ENCODE assay signal across 8 cellular contexts in the genomic region with DNA sequence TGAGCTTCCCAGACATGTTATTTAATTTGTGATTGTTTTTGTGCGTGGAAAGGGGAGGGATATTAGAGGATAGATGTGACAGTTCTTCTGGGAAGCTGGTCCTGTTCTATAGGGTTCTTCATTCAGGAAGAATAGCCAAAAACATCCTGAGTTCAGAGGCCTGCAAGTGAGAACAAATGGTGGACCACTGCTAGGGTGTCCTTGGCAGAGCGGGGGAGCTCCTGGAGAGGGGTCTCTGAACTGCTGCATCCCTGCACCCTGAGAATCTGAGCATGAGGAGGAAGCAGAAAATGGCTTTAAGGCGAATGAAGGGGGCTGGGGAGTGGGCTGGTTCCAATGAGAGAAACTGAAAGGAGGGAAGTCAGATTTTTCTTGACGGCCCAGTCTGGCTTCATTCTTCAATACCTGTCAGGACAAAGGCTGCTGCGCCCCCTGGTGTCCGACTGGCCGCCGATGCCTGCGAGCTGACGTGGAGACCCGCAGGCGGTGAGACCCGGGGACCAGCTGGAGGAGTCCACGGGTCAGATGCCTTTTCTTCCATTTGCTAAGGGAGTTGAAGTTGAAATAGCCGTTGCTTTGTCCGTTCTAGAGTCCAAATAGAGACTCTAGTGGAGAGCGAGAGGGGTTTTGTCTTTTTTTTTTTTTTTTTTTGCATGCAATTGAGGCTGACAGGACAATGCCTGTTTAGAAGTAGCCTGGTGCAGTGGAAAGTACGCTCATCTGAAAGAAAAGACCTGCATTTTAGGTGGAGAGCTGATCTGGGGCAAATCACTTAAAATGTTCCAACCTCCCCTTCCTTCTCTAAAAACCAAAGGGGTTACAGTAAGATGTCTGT. TPM values are rescaled to one million over a fixed set of nuclear protein-coding genes. Genes with fewer than 3 reads are reported as not detected.
DNase-seq lines count a peak whose midpoint lies in the region; ATAC-seq and TF ChIP-seq lines count a peak whose summit lies in the region.

No MANE protein-coding gene starts in this region.

- H3K27ac Mint-ChIP-seq in natural killer cell treated with Interleukin-12 subunit alpha and Interleukin-12 subunit beta and Interleukin-15 and Interleukin-18, amount 100 ng/mL, for 72 hours: no peak overlapping the region

- no peak overlapping the region for H3K4me3 Mint-ChIP-seq in natural killer cell treated with Interleukin-12 subunit alpha and Interleukin-12 subunit beta and Interleukin-15 and Interleukin-18, amount 100 ng/mL, for 72 hours

- no peaks in the 10 kb centered on the region for H3K4me1 ChIP-seq in OCI-LY7 (ENCODE audit: insufficient read depth, low read length, poor library complexity, severe bottlenecking)
- peaks cover 43 to 62% (median 52%) of the 10 kb centered on the region in 4 donors for H3K4me1 ChIP-seq in esophagus muscularis mucosa

- CTCF ChIA-PET in OCI-LY7 (lab: Charles Lee; ENCODE audit: unreplicated experiment): interaction anchor here (0.8 kb wide), 1 partner anchor 349 kb away, joined by 3 read pairs; no protein-coding TSS in a partner anchor

- no peaks in the 10 kb centered on the region for H4K20me1 ChIP-seq in OCI-LY7 (ENCODE audit: insufficient read depth, low read length)

- POLR2A ChIA-PET in OCI-LY7 (lab: Charles Lee): interaction anchor here (0.7 to 0.8 kb wide), 4 partner anchors 18 to 70 kb away, joined by 3 to 4 read pairs (median 4); no protein-coding TSS in a partner anchor

- no peak overlapping the region for H3K4me3 ChIP-seq in OCI-LY7 (ENCODE audit: low read depth, low read length, poor library complexity, severe bottlenecking)
- H3K4me3 ChIP-seq in esophagus muscularis mucosa: peak overlapping the region; percentile 15 to 44 (median 33)

- no peak overlapping the region; the same call in 1 of the 2 replicates for H3K4me2 ChIP-seq in OCI-LY7 (ENCODE audit: low read length)

- H2AFZ ChIP-seq in OCI-LY7 (ENCODE audit: low read length): peak overlapping the region; percentile 69

- no peaks in the 10 kb centered on the region for H3K36me3 Mint-ChIP-seq in natural killer cell treated with Interleukin-12 subunit alpha and Interleukin-12 subunit beta and Interleukin-15 and Interleukin-18, amount 100 ng/mL, for 72 hours

- H3K9me2 ChIP-seq in OCI-LY7 (ENCODE audit: insufficient read depth, low read length): no peaks in the 10 kb centered on the region

- WGBS in esophagus muscularis mucosa: 16% methylated on average over 17 of the region's 18 CpGs

- intact Hi-C loops in OCI-LY7 (cut with micrococcal nuclease; ENCODE audit: unreplicated experiment) (loop anchor here (2.0 to 5.0 kb wide), 5 partner anchors 271 to 925 kb away; no protein-coding TSS in a partner anchor), esophagus muscularis mucosa (cut with DNase I) (loop anchor here (2.0 to 5.0 kb wide), 4 partner anchors 36 to 1001 kb away; no protein-coding TSS in a partner anchor)

- no peaks in the 10 kb centered on the region for H3K36me3 ChIP-seq in OCI-LY7 (ENCODE audit: insufficient read depth, low read length)
- H3K36me3 ChIP-seq in esophagus muscularis mucosa: no peaks in the 10 kb centered on the region

- no peaks in the 10 kb centered on the region for H3K4me1 Mint-ChIP-seq in natural killer cell treated with Interleukin-12 subunit alpha and Interleukin-12 subunit beta and Interleukin-15 and Interleukin-18, amount 100 ng/mL, for 72 hours (ENCODE audit: low read depth in 2 of 2)

- H3K9me3 ChIP-seq in OCI-LY7 (ENCODE audit: low read length): no peaks in the 10 kb centered on the region
- H3K9me3 ChIP-seq in esophagus muscularis mucosa: no peaks in the 10 kb centered on the region

- TF ChIP-seq CTCF in OCI-LY7 (conservative IDR thresholded peaks at IDR 0.05; ENCODE audit: low read length) (peak; percentile 91), esophagus muscularis mucosa (IDR thresholded peaks at IDR 0.05) (peak; percentile 88 to 96 (median 90))

- H3K27ac ChIP-seq in OCI-LY7 (ENCODE audit: low read depth, low read length, poor library complexity, severe bottlenecking) (no peak overlapping the region), esophagus muscularis mucosa (replicated peaks in 1 of 4) (peak overlapping the region; percentile 50 to 67 (median 62))

- peaks cover 41 to 67% of the 10 kb centered on the region in 2 donors for H3K27me3 Mint-ChIP-seq in natural killer cell treated with Interleukin-12 subunit alpha and Interleukin-12 subunit beta and Interleukin-15 and Interleukin-18, amount 100 ng/mL, for 72 hours

- no peak for TF ChIP-seq EP300 in esophagus muscularis mucosa (IDR thresholded peaks at IDR 0.05)

- peaks cover 0 to 19% (median 10%) of the 10 kb centered on the region in 4 donors for H3K27me3 ChIP-seq in esophagus muscularis mucosa

- ATAC-seq in GM21423 (IDR thresholded peaks at IDR 0.05; ENCODE audit: unreplicated experiment): peak; percentile 82
- peak; percentile 63 to 71 for ATAC-seq in natural killer cell treated with Interleukin-12 subunit alpha and Interleukin-12 subunit beta and Interleukin-15 and Interleukin-18, amount 100 ng/mL, for 72 hours

- H3K9me3 Mint-ChIP-seq in natural killer cell treated with Interleukin-12 subunit alpha and Interleukin-12 subunit beta and Interleukin-15 and Interleukin-18, amount 100 ng/mL, for 72 hours: no peaks in the 10 kb centered on the region

- BruUV-seq in OCI-LY7 (replicated peaks; lab: Mats Ljungman, UMichigan): no TSS peak

- DNase-seq in DMS 273 (lab: John Stamatoyannopoulos, UW; ENCODE audit: unreplicated experiment) (peak; percentile 94), HT-29 (ENCODE audit: low spot score) (peak; percentile 87), OCI-LY7 (ENCODE audit: low spot score) (peak; percentile 81), esophagus muscularis mucosa (ENCODE audit: extremely low spot score) (peak; percentile 98)
- DNase-seq in activated T-cell treated with anti-CD3 and anti-CD28 coated beads, Interleukin-2, amount 50 U/mL, for 1 hour: peak; percentile 62
- DNase-seq in natural killer cell treated with Interleukin-12 subunit alpha and Interleukin-12 subunit beta and Interleukin-15 and Interleukin-18, amount 100 ng/mL, for 72 hours (ENCODE audit: low spot score): peak; percentile 63
- DNase-seq in stimulated activated naive CD4-positive, alpha-beta T cell (lab: John Stamatoyannopoulos, UW): peak in 5 of 6 experiments; percentile 1 to 28 (median 25)

- no peak for TF ChIP-seq POLR2A in esophagus muscularis mucosa (IDR thresholded peaks at IDR 0.05; ENCODE audit: low read depth)

- no peaks in the 10 kb centered on the region for H3K79me2 ChIP-seq in OCI-LY7 (ENCODE audit: insufficient read depth, low read depth, low read length)

RNA-seq across cellular contexts. Expression of a gene that starts 39.5 kb away (rescaled TPM):
- 13.6 and 29.5 TPM in 2 replicates for total RNA-seq in HT-29 (2014; rRNA removed; shearing (Covaris generic))
- 10.7 and 13.7 TPM in 2 replicates for total RNA-seq in OCI-LY7 (2014; rRNA removed; shearing (Covaris generic))
- total RNA-seq in OCI-LY7 (2022): 24.5 and 25.1 TPM in 2 replicates
- 10 to 100 TPM; 38.1 to 64.4 (median 55.8) TPM for total RNA-seq in esophagus muscularis mucosa
- total RNA-seq in natural killer cell treated with Interleukin-12 subunit alpha and Interleukin-12 subunit beta and Interleukin-15 and Interleukin-18, amount 100 ng/mL, for 72 hours: not detected

Comparison
In these comparisons a context has a peak if more than half of its experiments do, and no peak if none do; other contexts are left out.
1. DNase-seq: peak in every context shown above with its lines; median percentile 98 in esophagus muscularis mucosa; 94 in DMS 273; 87 in HT-29; 81 in OCI-LY7; 63 in natural killer cell treated with Interleukin-12 subunit alpha and Interleukin-12 subunit beta and Interleukin-15 and Interleukin-18, amount 100 ng/mL, for 72 hours; 62 in activated T-cell treated with anti-CD3 and anti-CD28 coated beads, Interleukin-2, amount 50 U/mL, for 1 hour; 25 in stimulated activated naive CD4-positive, alpha-beta T cell.
2. RNA of a gene that starts 39.5 kb away (total RNA-seq): 38.1 to 64.4 TPM in esophagus muscularis mucosa, 10.7 to 25.1 TPM in OCI-LY7 and 13.6 to 29.5 TPM in HT-29; not detected in natural killer cell treated with Interleukin-12 subunit alpha and Interleukin-12 subunit beta and Interleukin-15 and Interleukin-18, amount 100 ng/mL, for 72 hours; every median in the first group is over 10 times any median in the second.